Comparison of ENCODE assay signal across 10 cellular contexts in genomic region chr1:237032029-237032428, GRCh38. TPM values are rescaled to one million over a fixed set of nuclear protein-coding genes. Genes with fewer than 3 reads are reported as not detected.
DNase-seq lines count a peak whose midpoint lies in the region; ATAC-seq, FAIRE-seq and TF ChIP-seq lines count a peak whose summit lies in the region.
"Had no signal": no experiment of that assay in that cellular context is flagged by ENCODE, and none has a peak within 500 bp of the region (broad histone marks: within the 10 kb centered on the region; RNA-seq: fewer than 3 reads in every experiment).

No MANE protein-coding gene starts in this region.

- H3K9me3 ChIP-seq in SK-N-MC (ENCODE audit: low read depth, low read length): no peaks in the 10 kb centered on the region

- no peak overlapping the region for H3K27ac Mint-ChIP-seq in type B pancreatic cell
- H3K27ac Mint-ChIP-seq: activated naive CD8-positive, alpha-beta T cell had no signal

- no peaks in the 10 kb centered on the region for H3K9me3 Mint-ChIP-seq in type B pancreatic cell

- H3K4me1 Mint-ChIP-seq in type B pancreatic cell (ENCODE audit: unreplicated experiment): no peaks in the 10 kb centered on the region

- ATAC-seq in GM19452 (IDR thresholded peaks at IDR 0.05; ENCODE audit: unreplicated experiment): peak; percentile 87
- peak; percentile 83 for ATAC-seq in HG02981 (IDR thresholded peaks at IDR 0.05; ENCODE audit: unreplicated experiment)

- H3K36me3 ChIP-seq in SK-N-MC (ENCODE audit: insufficient read depth, low read length): no peaks in the 10 kb centered on the region

- H3K36me3 Mint-ChIP-seq in type B pancreatic cell: no peaks in the 10 kb centered on the region
- H3K36me3 Mint-ChIP-seq: activated naive CD8-positive, alpha-beta T cell had no signal

- DNase-seq in SK-N-MC (ENCODE audit: low read depth, low spot score) (peak; percentile 47), urothelium cell line (ENCODE audit: low spot score) (peak; percentile 57), NCI-H128 (lab: John Stamatoyannopoulos, UW; ENCODE audit: unreplicated experiment) (no peak), type B pancreatic cell (ENCODE audit: extremely low spot score, unreplicated experiment) (no peak), NCI-H1930 (lab: John Stamatoyannopoulos, UW) (no peak)
- DNase-seq: NCI-H1092, nucleus accumbens had no signal

- no peak for TF ChIP-seq CTCF in type B pancreatic cell (conservative IDR thresholded peaks at IDR 0.05)

- H3K27ac ChIP-seq in SK-N-MC: no peak overlapping the region

- no peak overlapping the region for H3K9ac ChIP-seq in SK-N-MC (ENCODE audit: insufficient read length)

- H3K4me3 Mint-ChIP-seq in type B pancreatic cell: no peak overlapping the region
- H3K4me3 Mint-ChIP-seq: activated naive CD8-positive, alpha-beta T cell had no signal

- peak overlapping the region; percentile 44 for H3K4me3 ChIP-seq in SK-N-MC

- H3K27me3 Mint-ChIP-seq in type B pancreatic cell: peaks cover 47% of the 10 kb centered on the region

- FAIRE-seq in urothelium cell line (lab: Jason Lieb, UNC): no peak

RNA-seq across cellular contexts. Expression of gene RYR2, which starts 10.0 kb away (rescaled TPM):
- 0.58 and 1.0 TPM in 2 replicates for total RNA-seq in type B pancreatic cell (ENCODE audit: low replicate concordance)

RNA-seq across cellular contexts. Expression of gene MT1HL1, which starts 27.8 kb away (rescaled TPM):
- not detected in 2 replicates for total RNA-seq in type B pancreatic cell (ENCODE audit: low replicate concordance)

Comparison
In these comparisons a context has a peak if more than half of its experiments do, and no peak if none do; other contexts are left out.
1. DNase-seq: peak in SK-N-MC (single experiment) and urothelium cell line (single experiment); none in NCI-H128 (single experiment), type B pancreatic cell (single experiment) and NCI-H1930 (0 of 2).